8 cellular contexts compared by ENCODE assay signal in the genomic region with DNA sequence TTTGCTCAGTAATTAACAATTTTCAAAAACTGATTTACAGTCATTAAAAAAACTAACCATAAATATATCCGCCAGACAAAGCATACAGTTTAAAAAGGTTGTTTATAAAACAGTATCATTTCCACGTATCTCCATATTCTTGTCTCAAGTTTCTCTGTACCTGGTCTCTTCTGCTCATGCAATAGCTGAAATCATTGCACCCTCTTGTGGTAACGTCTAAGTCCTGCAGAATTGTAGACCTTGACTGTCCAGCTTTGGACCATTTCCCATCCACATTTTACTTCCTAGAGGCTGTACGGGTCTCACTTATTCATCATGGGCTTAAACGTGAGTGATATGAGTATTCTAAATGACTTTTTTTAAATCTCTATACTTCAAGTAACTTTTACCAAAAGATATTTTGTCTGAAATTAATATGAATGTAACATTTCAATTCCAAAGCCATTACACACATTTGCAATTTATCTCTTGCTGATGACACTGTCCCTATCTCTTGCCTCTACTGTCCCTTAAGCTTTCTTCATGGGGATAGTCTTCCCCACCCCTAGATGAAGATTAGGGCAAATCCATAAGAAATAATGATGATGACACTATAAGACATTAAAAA.
A peak's percentile ranks its signal among the peaks of the same experiment; 100 is the strongest.
DNase-seq lines count a peak whose midpoint lies in the region; ATAC-seq, FAIRE-seq and TF ChIP-seq lines count a peak whose summit lies in the region.

No MANE protein-coding gene starts in this region.

- no peak for TF ChIP-seq POLR2A in K562 (conservative IDR thresholded peaks at IDR 0.05)

- H4K8ac ChIP-seq in neuronal stem cell (ENCODE audit: low read depth, low read length): no peak overlapping the region

- H3K4me2 ChIP-seq in K562 (ENCODE audit: insufficient read depth, low read length) (no peak overlapping the region; the same call in 1 of the 2 replicates), keratinocyte (ENCODE audit: control insufficient read depth, extremely low read depth, insufficient read depth, low read depth, low read length) (peak overlapping the region; percentile 54), neuronal stem cell (ENCODE audit: insufficient read depth, low read length, poor library complexity, severe bottlenecking) (no peak overlapping the region)

- no peak overlapping the region for H3K18ac ChIP-seq in neuronal stem cell (ENCODE audit: low read length)

- H3K79me2 ChIP-seq in K562 (ENCODE audit: control insufficient read depth, insufficient read depth, low read length) (no peaks in the 10 kb centered on the region), keratinocyte (ENCODE audit: control insufficient read depth, insufficient read depth, low read length) (no peaks in the 10 kb centered on the region)

- 3% methylated on average over 5 of the region's 5 CpGs for WGBS in K562 (ENCODE audit: insufficient coverage, low coverage, missing lambda C conversion rate)
- WGBS in neuronal stem cell (ENCODE audit: extremely low coverage in 2 of 2, insufficient read length in 2 of 2, insufficient replicate concordance in 1 of 2), 2 donors: no CpG with 5 or more reads among the region's 5 CpGs

- H2AK5ac ChIP-seq in neuronal stem cell (ENCODE audit: low read depth, low read length): no peak overlapping the region

- no peaks in the 10 kb centered on the region for H3K79me1 ChIP-seq in neuronal stem cell (ENCODE audit: low read depth, low read length)

- no peaks in the 10 kb centered on the region for H3K36me3 ChIP-seq in K562 (ENCODE audit: control insufficient read depth, insufficient read depth, low read length)
- no peaks in the 10 kb centered on the region for H3K36me3 ChIP-seq in keratinocyte (ENCODE audit: control insufficient read depth in 2 of 2, extremely low read depth in 1 of 2, insufficient read depth in 2 of 2, low read length in 2 of 2)
- H3K36me3 ChIP-seq in neuronal stem cell (replicated peaks in 1 of 2; ENCODE audit: control insufficient read depth in 2 of 2, insufficient read depth in 2 of 2, low read length in 2 of 2): no peaks in the 10 kb centered on the region

- FAIRE-seq in K562 (lab: Jason Lieb, UNC) (peak; percentile 86), keratinocyte (lab: Jason Lieb, UNC) (peak; percentile 98)

- intact Hi-C loops in K562 (cut with micrococcal nuclease): no loop called here

- TF ChIP-seq CTCF in AG09319 (IDR thresholded peaks at IDR 0.05; ENCODE audit: low read depth, low read length): peak; percentile 90
- peak; percentile 66; the same call in 1 of the 2 replicates for TF ChIP-seq CTCF in GM12874 (IDR thresholded peaks at IDR 0.05; ENCODE audit: insufficient read depth, low read depth, low read length)
- peak; percentile 71 to 85 (median 80) for TF ChIP-seq CTCF in K562 (IDR thresholded peaks at IDR 0.05 in 2 of 3, conservative IDR thresholded peaks at IDR 0.05 in 1 of 3; ENCODE audit: insufficient read depth in 2 of 3, low read depth in 1 of 3, low read length in 3 of 3)
- TF ChIP-seq CTCF in keratinocyte (optimal IDR thresholded peaks at IDR 0.05 in 1 of 3, IDR thresholded peaks at IDR 0.05 in 1 of 3, conservative IDR thresholded peaks at IDR 0.05 in 1 of 3; ENCODE audit: extremely low read depth in 1 of 3, insufficient read depth in 2 of 3, low read length in 3 of 3): peak; percentile 72 to 86 (median 80)

- in situ Hi-C loops in K562 (cut with MboI): no loop called here

- ATAC-seq in HG02852 (IDR thresholded peaks at IDR 0.05; ENCODE audit: unreplicated experiment): peak; percentile 83
- peak; percentile 95 for ATAC-seq in K562

- H3K27ac ChIP-seq in K562 (ENCODE audit: extremely low read depth, low read depth, low read length) (no peak overlapping the region), keratinocyte (ENCODE audit: control insufficient read depth, insufficient read depth, low read length) (no peak overlapping the region), neuronal stem cell (replicated peaks; ENCODE audit: low read length) (no peak overlapping the region)

- dilution Hi-C loops in keratinocyte (cut with MboI; ENCODE audit: extremely low pct_ligation_motif_present, low sequenced_read_pairs): no loop called here

- no TSS peak for BruUV-seq in K562 (replicated peaks; lab: Mats Ljungman, UMichigan)

- H3K4me3 ChIP-seq in K562 (no peak overlapping the region), keratinocyte (ENCODE audit: control insufficient read depth in 2 of 3, extremely low read depth in 1 of 3, insufficient read depth in 2 of 3, low read depth in 1 of 3, low read length in 3 of 3) (no peak overlapping the region), neuronal stem cell (ENCODE audit: low read length in 2 of 2) (no peak overlapping the region)

- DNase-seq in AG09319 (ENCODE audit: extremely low read depth, low read depth) (peak; percentile 32), NCI-H460 (ENCODE audit: extremely low read depth, low read depth) (peak; percentile 70), K562 (ENCODE audit: extremely low read depth in 1 of 4, low spot score in 3 of 4) (peak; percentile 38 to 75 (median 50)), keratinocyte (ENCODE audit: low read depth, low spot score) (peak; percentile 13), neuronal stem cell (ENCODE audit: low spot score) (no peak)
- no peak for DNase-seq in activated CD4-positive, alpha-beta T cell treated with anti-CD3 and anti-CD28 coated beads, Interleukin-2, amount 50 U/mL, for 4 hours

- no peak overlapping the region for H3K23ac ChIP-seq in neuronal stem cell (ENCODE audit: low read depth, low read length, poor library complexity)

- TF ChIP-seq RAD21 in K562 (CRISPR knock-in tag; conservative IDR thresholded peaks at IDR 0.05 in 1 of 2, IDR thresholded peaks at IDR 0.05 in 1 of 2): peak; percentile 86 to 89

- no peaks in the 10 kb centered on the region for H3K4me1 ChIP-seq in K562 (replicated peaks in 1 of 2; ENCODE audit: control insufficient read depth in 2 of 2, insufficient read depth in 2 of 2, low read length in 2 of 2)
- peaks cover 8% of the 10 kb centered on the region for H3K4me1 ChIP-seq in keratinocyte (ENCODE audit: control insufficient read depth, extremely low read depth, insufficient read depth, low read length)
- no peaks in the 10 kb centered on the region for H3K4me1 ChIP-seq in neuronal stem cell (ENCODE audit: control insufficient read depth in 2 of 2, insufficient read depth in 1 of 2, low read depth in 1 of 2, low read length in 2 of 2)

- POLR2A ChIA-PET in K562 (lab: Yijun Ruan, JAX): interaction anchor here (1.0 kb wide), 1 partner anchor 13 kb away, joined by 3 read pairs; no protein-coding TSS in a partner anchor

- H2AFZ ChIP-seq in K562 (ENCODE audit: low read depth, low read length) (no peak overlapping the region), keratinocyte (ENCODE audit: control insufficient read depth, low read length) (peak overlapping the region; percentile 31), neuronal stem cell (ENCODE audit: low read length) (no peak overlapping the region)

- CTCF ChIA-PET in K562 (lab: Yijun Ruan, JAX; ENCODE audit: low intra/inter-chr PET ratio): interaction anchor here (0.9 to 1.4 kb wide), 3 partner anchors 299 to 355 kb away, joined by 4 to 9 read pairs (median 5); no protein-coding TSS in a partner anchor

- no peaks in the 10 kb centered on the region for H3K27me3 ChIP-seq in K562 (ENCODE audit: control insufficient read depth in 2 of 2, insufficient read depth in 2 of 2, low read length in 2 of 2)
- H3K27me3 ChIP-seq in keratinocyte (ENCODE audit: control insufficient read depth, extremely low read depth, insufficient read depth, low read length): no peaks in the 10 kb centered on the region
- no peaks in the 10 kb centered on the region for H3K27me3 ChIP-seq in neuronal stem cell (ENCODE audit: control insufficient read depth in 3 of 3, insufficient read depth in 3 of 3, low read depth in 1 of 3, low read length in 3 of 3)

- TF ChIP-seq EP300 in K562 (IDR thresholded peaks at IDR 0.05; ENCODE audit: low read length): no peak

- no peak overlapping the region for H2BK5ac ChIP-seq in neuronal stem cell (ENCODE audit: low read length)

- H4K20me1 ChIP-seq in K562 (replicated peaks; ENCODE audit: control insufficient read depth, insufficient read depth, low read length): no peaks in the 10 kb centered on the region
- no peaks in the 10 kb centered on the region for H4K20me1 ChIP-seq in keratinocyte (ENCODE audit: control insufficient read depth, extremely low read depth, insufficient read depth, low read length)

- H4K91ac ChIP-seq in neuronal stem cell (ENCODE audit: low read depth, low read length, poor library complexity): no peak overlapping the region

- H3K9me1 ChIP-seq in K562 (ENCODE audit: control insufficient read depth, insufficient read depth, low read length): no peaks in the 10 kb centered on the region
- H3K9me1 ChIP-seq in keratinocyte (ENCODE audit: control insufficient read depth, extremely low read depth, insufficient read depth, low read length): no peaks in the 10 kb centered on the region

- H3K4ac ChIP-seq in neuronal stem cell (ENCODE audit: low read length): no peak overlapping the region

- H2BK15ac ChIP-seq in neuronal stem cell (ENCODE audit: low read length): no peak overlapping the region

- no peak overlapping the region for H2BK12ac ChIP-seq in neuronal stem cell (ENCODE audit: low read length)

- H3K9ac ChIP-seq in K562 (ENCODE audit: insufficient read depth in 1 of 2, low read depth in 2 of 2, low read length in 2 of 2) (no peak overlapping the region), keratinocyte (ENCODE audit: control insufficient read depth, extremely low read depth, insufficient read depth, low read length) (no peak overlapping the region), neuronal stem cell (ENCODE audit: low read depth, low read length, poor library complexity) (no peak overlapping the region)

- H2BK120ac ChIP-seq in neuronal stem cell (ENCODE audit: low read depth, low read length): no peak overlapping the region

- H3K9me3 ChIP-seq in K562 (replicated peaks; ENCODE audit: control insufficient read depth, insufficient read depth, low read depth, low read length) (no peaks in the 10 kb centered on the region), keratinocyte (ENCODE audit: control insufficient read depth, low read depth, low read length) (no peaks in the 10 kb centered on the region), neuronal stem cell (replicated peaks in 1 of 2; ENCODE audit: control insufficient read depth in 2 of 2, insufficient read depth in 1 of 2, low read depth in 1 of 2, low read length in 2 of 2) (no peaks in the 10 kb centered on the region)

- no peak overlapping the region for H3K14ac ChIP-seq in neuronal stem cell (ENCODE audit: low read length)

Comparison
In these comparisons a context has a peak if more than half of its experiments do, and no peak if none do; other contexts are left out.
1. DNase-seq: peak in AG09319 (single experiment), NCI-H460 (single experiment), K562 (4 of 4) and keratinocyte (single experiment); none in neuronal stem cell (single experiment) and activated CD4-positive, alpha-beta T cell treated with anti-CD3 and anti-CD28 coated beads, Interleukin-2, amount 50 U/mL, for 4 hours (0 of 2).
2. Peak in every context shown above with its lines, with median percentiles within 50 percentile points of each other: CTCF ChIP-seq.